In the genomic region with DNA sequence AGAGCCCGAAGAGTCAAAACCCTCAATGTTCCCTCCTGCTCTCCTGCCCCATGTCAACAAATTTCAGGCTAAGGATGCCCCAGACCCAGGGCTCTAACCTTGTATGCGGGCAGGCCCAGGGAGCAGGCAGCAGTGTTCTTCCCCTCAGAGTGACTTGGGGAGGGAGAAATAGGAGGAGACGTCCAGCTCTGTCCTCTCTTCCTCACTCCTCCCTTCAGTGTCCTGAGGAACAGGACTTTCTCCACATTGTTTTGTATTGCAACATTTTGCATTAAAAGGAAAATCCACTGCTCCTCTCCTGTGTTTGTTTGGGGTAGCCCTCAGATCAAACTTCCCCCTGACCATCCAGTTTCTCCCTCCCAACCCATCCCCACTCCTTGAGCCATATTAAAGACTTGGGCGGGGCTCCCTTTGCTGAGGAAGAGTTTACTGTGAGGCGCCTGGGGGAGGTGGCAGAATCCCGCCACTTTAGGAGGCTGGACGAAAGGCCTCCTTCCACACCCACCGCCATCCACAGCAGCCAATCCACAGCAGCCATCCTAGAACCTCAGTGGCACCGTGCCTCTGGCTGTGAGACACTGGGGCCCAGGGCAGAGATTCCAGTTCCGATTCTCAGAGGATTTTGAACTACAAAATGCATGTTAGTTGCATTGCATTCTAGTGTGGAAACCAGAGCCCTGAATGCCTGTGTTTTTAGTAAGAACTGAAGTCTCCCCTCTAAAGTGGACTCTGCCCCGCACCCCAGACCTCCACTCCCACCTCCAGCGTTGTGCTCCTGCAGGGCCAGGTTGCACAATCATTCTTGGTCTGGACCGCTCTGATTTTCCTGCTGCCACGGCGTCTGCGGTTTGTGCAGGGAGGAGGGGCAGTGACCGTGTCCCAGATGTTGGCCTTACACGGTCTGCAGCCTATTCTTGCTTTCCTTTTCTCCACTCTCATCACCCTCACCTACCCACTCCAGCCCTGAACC, we compare ENCODE assay signal across 8 cellular contexts. TPM values are rescaled to one million over a fixed set of nuclear protein-coding genes. Genes with fewer than 3 reads are reported as not detected.
DNase-seq lines count a peak whose midpoint lies in the region; ATAC-seq and TF ChIP-seq lines count a peak whose summit lies in the region.

No MANE protein-coding gene starts in this region.

- H3K36me3 Mint-ChIP-seq in HFFc6 (ENCODE audit: low read depth), result peaks cover 31% of the 10 kb centered on the region; the same call in 1 of the 2 replicates
- peaks cover 2% of the 10 kb centered on the region for H3K36me3 Mint-ChIP-seq in activated T-cell treated with anti-CD3 and anti-CD28 coated beads, Interleukin-2, amount 50 U/mL, for 24 hours (ENCODE audit: low read depth)
- H3K36me3 Mint-ChIP-seq in activated naive CD8-positive, alpha-beta T cell treated with anti-CD3 and anti-CD28 coated beads, Interleukin-2, amount 50 U/mL, for 24 hours (ENCODE audit: low read depth), result no peaks in the 10 kb centered on the region

- H3K9me3 ChIP-seq in ascending aorta, result no peaks in the 10 kb centered on the region

- no peaks in the 10 kb centered on the region for H3K9me3 Mint-ChIP-seq in HFFc6
- no peaks in the 10 kb centered on the region for H3K9me3 Mint-ChIP-seq in activated T-cell treated with anti-CD3 and anti-CD28 coated beads, Interleukin-2, amount 50 U/mL, for 24 hours
- no peaks in the 10 kb centered on the region for H3K9me3 Mint-ChIP-seq in activated naive CD8-positive, alpha-beta T cell treated with anti-CD3 and anti-CD28 coated beads, Interleukin-2, amount 50 U/mL, for 24 hours

- H3K4me3 ChIP-seq in ascending aorta, result peak overlapping the region; percentile 38 to 62

- peak overlapping the region; percentile 96 for H3K27ac Mint-ChIP-seq in HFFc6
- no peak overlapping the region for H3K27ac Mint-ChIP-seq in activated T-cell treated with anti-CD3 and anti-CD28 coated beads, Interleukin-2, amount 50 U/mL, for 24 hours
- H3K27ac Mint-ChIP-seq in activated naive CD8-positive, alpha-beta T cell treated with anti-CD3 and anti-CD28 coated beads, Interleukin-2, amount 50 U/mL, for 24 hours, result no peak overlapping the region

- DNase-seq in HFFc6 (peak; percentile 74), ascending aorta (ENCODE audit: low spot score in 2 of 2) (peak in 1 of 2 donors; percentile 83), iris pigment epithelial cell (ENCODE audit: low read depth) (peak; percentile 85), stromal cell of bone marrow (ENCODE audit: low read depth) (peak; percentile 71), HPDE6-E6E7 (ENCODE audit: extremely low spot score) (no peak)
- DNase-seq in activated T-cell treated with anti-CD3 and anti-CD28 coated beads, Interleukin-2, amount 50 U/mL, for 24 hours, result no peak
- no peak for DNase-seq in activated naive CD8-positive, alpha-beta T cell treated with anti-CD3 and anti-CD28 coated beads, Interleukin-2, amount 50 U/mL, for 24 hours

- intact Hi-C loops in ascending aorta (cut with DNase I), result loop anchor here (5.0 to 10.0 kb wide), 3 partner anchors 55 to 773 kb away; a partner anchor contains a TSS

- TF ChIP-seq CTCF in HFFc6 (IDR thresholded peaks at IDR 0.05), result no peak
- TF ChIP-seq CTCF in ascending aorta (IDR thresholded peaks at IDR 0.05), result no peak

- H3K4me1 Mint-ChIP-seq in HFFc6 (ENCODE audit: low read depth), result peaks cover 87% of the 10 kb centered on the region
- peaks cover 17% of the 10 kb centered on the region for H3K4me1 Mint-ChIP-seq in activated T-cell treated with anti-CD3 and anti-CD28 coated beads, Interleukin-2, amount 50 U/mL, for 24 hours (ENCODE audit: low read depth)
- peaks cover 17% of the 10 kb centered on the region for H3K4me1 Mint-ChIP-seq in activated naive CD8-positive, alpha-beta T cell treated with anti-CD3 and anti-CD28 coated beads, Interleukin-2, amount 50 U/mL, for 24 hours

- no peak for ATAC-seq in activated naive CD8-positive, alpha-beta T cell treated with anti-CD3 and anti-CD28 coated beads, Interleukin-2, amount 50 U/mL, for 24 hours
- no peak for ATAC-seq in HG03139 (IDR thresholded peaks at IDR 0.05; ENCODE audit: unreplicated experiment)

- H3K36me3 ChIP-seq in ascending aorta, result no peaks in the 10 kb centered on the region

- H3K27ac ChIP-seq in ascending aorta, result peak overlapping the region; percentile 73 to 77

- H3K27me3 ChIP-seq in ascending aorta, result no peaks in the 10 kb centered on the region

- peaks cover 4% of the 10 kb centered on the region for H3K27me3 Mint-ChIP-seq in HFFc6 (ENCODE audit: insufficient read depth)
- no peaks in the 10 kb centered on the region for H3K27me3 Mint-ChIP-seq in activated T-cell treated with anti-CD3 and anti-CD28 coated beads, Interleukin-2, amount 50 U/mL, for 24 hours
- H3K27me3 Mint-ChIP-seq in activated naive CD8-positive, alpha-beta T cell treated with anti-CD3 and anti-CD28 coated beads, Interleukin-2, amount 50 U/mL, for 24 hours, result no peaks in the 10 kb centered on the region

- peak overlapping the region; percentile 91 for H3K4me3 Mint-ChIP-seq in HFFc6
- no peak overlapping the region for H3K4me3 Mint-ChIP-seq in activated T-cell treated with anti-CD3 and anti-CD28 coated beads, Interleukin-2, amount 50 U/mL, for 24 hours
- H3K4me3 Mint-ChIP-seq in activated naive CD8-positive, alpha-beta T cell treated with anti-CD3 and anti-CD28 coated beads, Interleukin-2, amount 50 U/mL, for 24 hours, result no peak overlapping the region

- H3K4me1 ChIP-seq in ascending aorta, result peaks cover 15 to 26% of the 10 kb centered on the region in 2 donors

RNA-seq across cellular contexts. Expression of a gene that starts 3.0 kb away (rescaled TPM):
- 100 to 1,000 TPM in 4 of 6 experiments, 10 to 100 TPM in 2; 66.4 to 130 (median 123) TPM for total RNA-seq in HFFc6 (2021; fragmentation: NEBNext Ultra II Directional; extraction: Animal tissue kit (Norgen Biotek cat#: 25700))
- 26.4 TPM for total RNA-seq in ascending aorta

RNA-seq across cellular contexts. Expression of a gene that starts 53.1 kb away (rescaled TPM):
- total RNA-seq in HFFc6 (2021; fragmentation: NEBNext Ultra II Directional; extraction: Animal tissue kit (Norgen Biotek cat#: 25700)), result 10 to 100 TPM; 34.6 to 49.1 (median 38.7) TPM
- 41.7 TPM for total RNA-seq in ascending aorta

Comparison
In these comparisons a context has a peak if more than half of its experiments do, and no peak if none do; other contexts are left out.
1. DNase-seq: peak in HFFc6 (single experiment), iris pigment epithelial cell (single experiment) and stromal cell of bone marrow (single experiment); none in activated T-cell treated with anti-CD3 and anti-CD28 coated beads, Interleukin-2, amount 50 U/mL, for 24 hours (single experiment), HPDE6-E6E7 (single experiment) and activated naive CD8-positive, alpha-beta T cell treated with anti-CD3 and anti-CD28 coated beads, Interleukin-2, amount 50 U/mL, for 24 hours (single experiment).